In the genomic region with DNA sequence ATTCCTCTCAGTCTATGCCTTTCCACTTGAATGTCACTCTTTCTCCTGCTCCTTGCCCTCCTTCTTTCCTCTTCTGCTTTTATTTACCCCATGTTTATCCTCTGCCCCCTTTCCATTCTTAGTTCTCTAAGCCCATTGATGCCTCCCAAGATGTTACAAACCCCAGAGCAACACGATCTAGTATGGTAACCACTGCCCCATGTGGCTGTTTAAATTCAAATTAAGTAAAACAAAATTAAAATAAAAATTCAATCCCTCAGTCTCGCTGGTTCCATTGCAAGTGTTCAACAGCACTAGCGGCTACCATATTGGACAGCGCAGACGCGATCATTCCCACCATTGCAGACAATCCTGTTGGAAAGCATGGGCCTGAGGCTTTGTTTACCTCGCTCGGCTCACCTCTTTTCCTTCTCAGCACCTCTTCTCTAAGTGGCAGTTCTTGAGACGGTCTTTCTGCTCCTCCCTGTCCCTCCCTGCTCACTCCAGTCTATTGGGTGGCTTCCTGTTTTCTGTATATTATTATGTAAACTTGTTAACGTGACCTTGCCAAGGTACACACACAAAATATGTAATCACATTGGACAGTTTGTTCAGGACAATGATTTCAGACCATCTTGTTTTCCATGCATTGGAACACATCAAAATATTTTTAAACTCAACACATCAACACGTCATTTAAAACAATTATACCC, we compare ENCODE assay signal across 1 cellular context.
TF ChIP-seq lines count a peak whose summit lies in the region.

No MANE protein-coding gene starts in this region.

TF ChIP-seq in H1, 55 proteins besides CTCF, POLR2A, EP300 and RAD21:
- TF ChIP-seq EGR1 (IDR thresholded peaks at IDR 0.05; ENCODE audit: borderline replicate concordance, low read depth, low read length) (no peak), CEBPB (IDR thresholded peaks at IDR 0.05; ENCODE audit: low read depth, low read length) (no peak), TEAD4 (IDR thresholded peaks at IDR 0.05; ENCODE audit: low read depth, low read length) (no peak), RFX5 (IDR thresholded peaks at IDR 0.05; ENCODE audit: borderline replicate concordance, low read depth, low read length) (no peak), CBX5 (IDR thresholded peaks at IDR 0.05; ENCODE audit: low read depth, low read length) (no peak), ASH2L (IDR thresholded peaks at IDR 0.05; ENCODE audit: low read length) (no peak), SIN3A (conservative IDR thresholded peaks at IDR 0.05 in 1 of 2, IDR thresholded peaks at IDR 0.05 in 1 of 2; ENCODE audit: low read depth in 1 of 2, low read length in 2 of 2) (no peak), HDAC2 (IDR thresholded peaks at IDR 0.05; ENCODE audit: borderline replicate concordance in 1 of 2, low read depth in 2 of 2, low read length in 2 of 2) (no peak), BRCA1 (IDR thresholded peaks at IDR 0.05; ENCODE audit: low read depth, low read length) (no peak), FOSL1 (IDR thresholded peaks at IDR 0.05; ENCODE audit: insufficient read depth, low read depth, low read length) (no peak)
- TF ChIP-seq, protein P1, sequence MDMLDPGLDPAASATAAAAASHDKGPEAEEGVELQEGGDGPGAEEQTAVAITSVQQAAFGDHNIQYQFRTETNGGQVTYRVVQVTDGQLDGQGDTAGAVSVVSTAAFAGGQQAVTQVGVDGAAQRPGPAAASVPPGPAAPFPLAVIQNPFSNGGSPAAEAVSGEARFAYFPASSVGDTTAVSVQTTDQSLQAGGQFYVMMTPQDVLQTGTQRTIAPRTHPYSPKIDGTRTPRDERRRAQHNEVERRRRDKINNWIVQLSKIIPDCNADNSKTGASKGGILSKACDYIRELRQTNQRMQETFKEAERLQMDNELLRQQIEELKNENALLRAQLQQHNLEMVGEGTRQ (IDR thresholded peaks at IDR 0.05; ENCODE audit: low read length), result no peak
